In the genomic region with DNA sequence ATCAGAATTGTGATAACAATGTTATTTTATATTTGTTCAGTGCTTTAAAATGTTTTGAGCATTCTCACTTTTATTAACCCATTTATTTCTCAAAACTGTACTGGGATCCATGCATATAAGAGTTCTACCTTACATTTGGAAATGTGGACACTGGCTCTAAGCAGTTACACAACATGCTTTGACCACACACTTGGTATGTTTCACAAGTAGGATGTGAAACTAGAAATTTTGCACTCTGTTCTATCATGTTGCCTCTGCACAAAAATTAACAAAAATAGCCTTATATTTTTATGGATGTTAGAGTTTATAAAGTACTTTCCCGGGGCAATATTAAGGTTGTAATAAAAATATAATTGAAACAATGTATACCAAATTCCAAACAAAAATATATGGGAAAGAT, we compare ENCODE assay signal across 29 cellular contexts.
"Had no signal": no experiment of that assay in that cellular context is flagged by ENCODE, and none has a peak within 500 bp of the region (broad histone marks: within the 10 kb centered on the region; RNA-seq: fewer than 3 reads in every experiment).

No MANE protein-coding gene starts in this region.

- DNase-seq: activated B cell treated with CpG ODN at 0.5 μM for 24 hours; activated CD4-positive, alpha-beta T cell treated with anti-CD3 and anti-CD28 coated beads for 1 hour; activated CD4-positive, alpha-beta T cell treated with anti-CD3 and anti-CD28 coated beads, Interleukin-2, amount 10 ng/mL, durations not matched to agents 24 days and 14 days; activated CD4-positive, alpha-beta T cell treated with anti-CD3 and anti-CD28 coated beads, Interleukin-2, amount 50 U/mL, for 48 hours; activated CD8-positive, alpha-beta memory T cell treated with anti-CD3 and anti-CD28 coated beads, Interleukin-2, amount 10 ng/mL, durations not matched to agents 7 days and 5 days; activated effector memory CD4-positive, alpha-beta T cell treated with Interleukin-2 at 50 U/mL for 16 hours; activated naive CD4-positive, alpha-beta T cell; activated T-cell treated with anti-CD3 and anti-CD28 coated beads, Interleukin-2, amount 50 U/mL, for 24 hours; body of pancreas; central memory CD4-positive, alpha-beta T cell; Karpas-422; MM.1S; NCI-H1092 treated with DMSO at 0.1 percent for 48 hours; NCI-H1417 treated with DMSO at 0.1 percent for 48 hours; NCI-H1694; NCI-H2029; NCI-H2107; NCI-H2171 treated with DMSO at 0.1 percent for 48 hours; NCI-H226; NCI-H526; NCI-H82; NK-92 treated with Interleukin-12 subunit alpha and Interleukin-12 subunit beta, amount 100 ng/mL, for 24 hours; OCI-M1; RPMI8226; T-helper 17 cell; T-helper 9 cell had no signal

- ATAC-seq: activated CD8-positive, alpha-beta memory T cell treated with anti-CD3 and anti-CD28 coated beads, Interleukin-2, amount 10 ng/mL, durations not matched to agents 7 days and 5 days; body of pancreas; K562; Panc1; Right ventricle myocardium inferior; T-helper 17 cell had no signal
